In genomic region chr5:13919087-13919486, GRCh38 we compare ENCODE assay signal across 24 cellular contexts.
"Had no signal": no experiment of that assay in that cellular context is flagged by ENCODE, and none has a peak within 500 bp of the region (broad histone marks: within the 10 kb centered on the region; RNA-seq: fewer than 3 reads in every experiment).

No MANE protein-coding gene starts in this region.

- H3K36me3 Mint-ChIP-seq: mesothelial cell of epicardium had no signal

- H3K4me1 Mint-ChIP-seq: endodermal cell had no signal

- H3K27me3 Mint-ChIP-seq: dendritic cell treated with granulocyte-macrophage colony-stimulating factor and Interleukin-4, amounts not matched to agents 40 ng/mL and 50 ng/mL, for 4 days; effector memory CD8-positive, alpha-beta T cell had no signal

- ATAC-seq: effector memory CD8-positive, alpha-beta T cell; esophagus mucosa; gastrocnemius medialis; heart right ventricle; left cardiac atrium; left lung; left ventricle myocardium superior; lower lobe of right lung; mucosa of descending colon had no signal

- H3K27ac Mint-ChIP-seq: dendritic cell treated with granulocyte-macrophage colony-stimulating factor and Interleukin-4, amounts not matched to agents 40 ng/mL and 50 ng/mL, for 4 days; effector memory CD8-positive, alpha-beta T cell; endodermal cell; mesothelial cell of epicardium had no signal

- H3K9me3 ChIP-seq: colonic mucosa, esophagus squamous epithelium, gastrocnemius medialis, heart right ventricle, left lung, lower lobe of right lung, mucosa of descending colon had no signal

- H3K4me1 ChIP-seq: colonic mucosa, esophagus squamous epithelium, gastrocnemius medialis, heart right ventricle, left lung, lower lobe of right lung had no signal

- H3K4me3 Mint-ChIP-seq: dendritic cell treated with granulocyte-macrophage colony-stimulating factor and Interleukin-4, amounts not matched to agents 40 ng/mL and 50 ng/mL, for 4 days; effector memory CD8-positive, alpha-beta T cell; endodermal cell; mesothelial cell of epicardium had no signal

- H3K4me3 ChIP-seq: colonic mucosa, esophagus squamous epithelium, gastrocnemius medialis, heart right ventricle, left lung, lower lobe of right lung, mucosa of descending colon had no signal

- H3K27ac ChIP-seq: colonic mucosa, epithelial cell of prostate, esophagus squamous epithelium, gastrocnemius medialis, heart right ventricle, left lung, lower lobe of right lung had no signal

- DNase-seq: colonic mucosa; cortex of kidney; effector CD8-positive, alpha-beta T cell; effector memory CD8-positive, alpha-beta T cell; endodermal cell; erythroblast; esophagus squamous epithelium; foreskin fibroblast; foreskin melanocyte; gastrocnemius medialis; glutamatergic neuron; head of caudate nucleus; heart right ventricle; hippocampal formation; left cardiac atrium; left lung; left ventricle myocardium superior; lower lobe of right lung; mesenchymal stem cell; mucosa of descending colon had no signal

- H3K9me3 Mint-ChIP-seq: dendritic cell treated with granulocyte-macrophage colony-stimulating factor and Interleukin-4, amounts not matched to agents 40 ng/mL and 50 ng/mL, for 4 days; endodermal cell; mesothelial cell of epicardium had no signal

- H3K36me3 ChIP-seq: colonic mucosa, esophagus squamous epithelium, gastrocnemius medialis, heart right ventricle, left lung had no signal

- H3K27me3 ChIP-seq: colonic mucosa, esophagus squamous epithelium, gastrocnemius medialis, heart right ventricle, left lung had no signal
